42 cellular contexts compared by ENCODE assay signal in the genomic region with DNA sequence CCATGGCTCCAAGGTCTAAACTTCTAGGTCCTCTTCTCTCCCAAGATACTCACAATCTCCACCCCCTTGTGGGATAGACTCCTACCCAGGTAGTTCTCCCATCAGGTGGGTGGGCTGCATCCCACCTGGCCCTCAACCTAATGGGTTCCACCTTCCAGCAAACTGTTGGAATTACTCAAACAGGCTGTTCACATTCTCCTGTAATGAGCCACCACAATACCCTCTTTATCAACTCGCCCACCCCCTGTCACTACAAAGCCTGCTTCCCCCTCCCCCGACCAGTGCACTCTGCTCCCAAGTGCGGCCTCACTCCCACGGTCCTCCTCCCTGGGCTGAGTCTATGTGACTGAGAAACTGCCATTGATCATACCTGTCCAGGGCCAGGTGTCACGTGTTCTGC. TPM values are rescaled to one million over a fixed set of nuclear protein-coding genes. Genes with fewer than 3 reads are reported as not detected.
"Had no signal": no experiment of that assay in that cellular context is flagged by ENCODE, and none has a peak within 500 bp of the region (broad histone marks: within the 10 kb centered on the region; RNA-seq: fewer than 3 reads in every experiment).

No MANE protein-coding gene starts in this region.

- H3K4me1 ChIP-seq: adrenal gland, ascending aorta, body of pancreas, breast epithelium had no signal

- H3K27me3 Mint-ChIP-seq: activated naive CD8-positive, alpha-beta T cell treated with anti-CD3 and anti-CD28 coated beads, Interleukin-2, amount 10 ng/mL, durations not matched to agents 7 days and 5 days had no signal

- H3K4me3 ChIP-seq: adrenal gland, ascending aorta, body of pancreas, breast epithelium, cardiac muscle cell had no signal

- DNase-seq: activated effector memory CD4-positive, alpha-beta T cell treated with anti-CD3 and anti-CD28 coated beads, Interleukin-2, amount 50 U/mL, for 16 hours; activated effector memory CD4-positive, alpha-beta T cell treated with Interleukin-2 at 50 U/mL for 16 hours; activated gamma-delta T cell; activated gamma-delta T cell treated with Interleukin-2 at 50 U/mL for 16 hours; activated naive CD4-positive, alpha-beta T cell; activated naive CD4-positive, alpha-beta T cell treated with anti-CD3 and anti-CD28 coated beads for 36 hours; activated naive CD4-positive, alpha-beta T cell treated with anti-CD3 and anti-CD28 coated beads, Interleukin-2, amount 10 ng/mL, durations not matched to agents 7 days and 5 days; activated naive CD4-positive, alpha-beta T cell treated with anti-CD3 and anti-CD28 coated beads, Interleukin-2, amount 50 U/mL, for 16 hours; activated naive CD4-positive, alpha-beta T cell treated with Interleukin-2 at 50 U/mL for 16 hours; activated naive CD8-positive, alpha-beta T cell treated with anti-CD3 and anti-CD28 coated beads for 36 hours; activated naive CD8-positive, alpha-beta T cell treated with anti-CD3 and anti-CD28 coated beads, Interleukin-2, amount 10 ng/mL, durations not matched to agents 7 days and 5 days; activated naive CD8-positive, alpha-beta T cell treated with anti-CD3 and anti-CD28 coated beads, Interleukin-2, amount 50 U/mL, for 24 hours; activated T-cell treated with anti-CD3 and anti-CD28 coated beads, Interleukin-2, amount 50 U/mL, for 1 hour; activated T-cell treated with anti-CD3 and anti-CD28 coated beads, Interleukin-2, amount 50 U/mL, for 24 hours; activated T-cell treated with anti-CD3 and anti-CD28 coated beads, Interleukin-2, amount 50 U/mL, for 4 hours; activated T-cell treated with anti-CD3 and anti-CD28 coated beads, Interleukin-2, amount 50 U/mL, for 48 hours; activated T-cell treated with anti-CD3 and anti-CD28 coated beads, Interleukin-2, amount 50 U/mL, for 72 hours; adrenal gland; amniotic stem cell; amygdala; anterior cingulate cortex; aorta; body of pancreas; brain microvascular endothelial cell; caudate nucleus; central memory CD4-positive, alpha-beta T cell; cerebellar nuclear complex had no signal

- H3K27ac Mint-ChIP-seq: activated naive CD4-positive, alpha-beta T cell treated with anti-CD3 and anti-CD28 coated beads for 36 hours; activated naive CD4-positive, alpha-beta T cell treated with anti-CD3 and anti-CD28 coated beads, Interleukin-2, amount 10 ng/mL, durations not matched to agents 7 days and 5 days; activated naive CD4-positive, alpha-beta T cell treated with anti-CD3 and anti-CD28 coated beads, Interleukin-2, amount 50 U/mL, for 24 hours; activated naive CD4-positive, alpha-beta T cell treated with anti-CD3 and anti-CD28 coated beads, Interleukin-2, amount 50 U/mL, for 72 hours; activated naive CD8-positive, alpha-beta T cell; activated naive CD8-positive, alpha-beta T cell treated with anti-CD3 and anti-CD28 coated beads for 36 hours; activated naive CD8-positive, alpha-beta T cell treated with anti-CD3 and anti-CD28 coated beads, Interleukin-2, amount 10 ng/mL, durations not matched to agents 7 days and 5 days; activated naive CD8-positive, alpha-beta T cell treated with anti-CD3 and anti-CD28 coated beads, Interleukin-2, amount 50 U/mL, for 24 hours; activated T-cell treated with anti-CD3 and anti-CD28 coated beads, Interleukin-2, amount 50 U/mL, for 24 hours; activated T-cell treated with anti-CD3 and anti-CD28 coated beads, Interleukin-2, amount 50 U/mL, for 72 hours; activated T-helper 1 cell treated with anti-CD3 and anti-CD28 coated beads, Interleukin-12 subunit alpha, Interleukin-12 subunit beta, Interleukin-2, Interleukin-4 antibody, amounts not matched to agents 30 ng/mL and 10 ng/mL and 1 ng/mL, durations not matched to agents 14 hours and 24 hours and 36 hours; activated T-helper 17 cell treated with anti-CD3 and anti-CD28 coated beads, Interleukin-2, amount 50 U/mL, for 72 hours; activated T-helper 2 cell treated with anti-CD3 and anti-CD28 coated beads, Interferon-gamma antibody, Interleukin-2, Interleukin-4, amounts not matched to agents 10 μg/mL and 5 μg/mL and 100 μg/mL, durations not matched to agents 14 hours and 24 hours and 36 hours; brain had no signal

- H3K4me3 Mint-ChIP-seq: activated naive CD4-positive, alpha-beta T cell treated with anti-CD3 and anti-CD28 coated beads for 36 hours; activated naive CD4-positive, alpha-beta T cell treated with anti-CD3 and anti-CD28 coated beads, Interleukin-2, amount 10 ng/mL, durations not matched to agents 7 days and 5 days; activated naive CD4-positive, alpha-beta T cell treated with anti-CD3 and anti-CD28 coated beads, Interleukin-2, amount 50 U/mL, for 24 hours; activated naive CD8-positive, alpha-beta T cell; activated naive CD8-positive, alpha-beta T cell treated with anti-CD3 and anti-CD28 coated beads for 36 hours; activated naive CD8-positive, alpha-beta T cell treated with anti-CD3 and anti-CD28 coated beads, Interleukin-2, amount 10 ng/mL, durations not matched to agents 7 days and 5 days; activated naive CD8-positive, alpha-beta T cell treated with anti-CD3 and anti-CD28 coated beads, Interleukin-2, amount 50 U/mL, for 24 hours; activated T-cell treated with anti-CD3 and anti-CD28 coated beads, Interleukin-2, amount 50 U/mL, for 24 hours; activated T-cell treated with anti-CD3 and anti-CD28 coated beads, Interleukin-2, amount 50 U/mL, for 4 hours; activated T-cell treated with anti-CD3 and anti-CD28 coated beads, Interleukin-2, amount 50 U/mL, for 72 hours; activated T-helper 1 cell treated with anti-CD3 and anti-CD28 coated beads, Interleukin-12 subunit alpha, Interleukin-12 subunit beta, Interleukin-2, Interleukin-4 antibody, amounts not matched to agents 30 ng/mL and 10 ng/mL and 1 ng/mL, durations not matched to agents 14 hours and 24 hours and 36 hours; activated T-helper 17 cell treated with anti-CD3 and anti-CD28 coated beads, Interleukin-2, amount 50 U/mL, for 72 hours; brain; central memory CD8-positive, alpha-beta T cell had no signal

- H3K36me3 Mint-ChIP-seq: activated naive CD4-positive, alpha-beta T cell treated with anti-CD3 and anti-CD28 coated beads, Interleukin-2, amount 10 ng/mL, durations not matched to agents 7 days and 5 days; activated naive CD4-positive, alpha-beta T cell treated with anti-CD3 and anti-CD28 coated beads, Interleukin-2, amount 50 U/mL, for 24 hours; activated naive CD4-positive, alpha-beta T cell treated with anti-CD3 and anti-CD28 coated beads, Interleukin-2, amount 50 U/mL, for 72 hours; activated naive CD8-positive, alpha-beta T cell; activated naive CD8-positive, alpha-beta T cell treated with anti-CD3 and anti-CD28 coated beads for 36 hours; activated naive CD8-positive, alpha-beta T cell treated with anti-CD3 and anti-CD28 coated beads, Interleukin-2, amount 10 ng/mL, durations not matched to agents 7 days and 5 days; brain had no signal

- ATAC-seq: activated naive CD4-positive, alpha-beta T cell treated with anti-CD3 and anti-CD28 coated beads, Interleukin-2, amount 50 U/mL, for 72 hours; activated naive CD8-positive, alpha-beta T cell treated with anti-CD3 and anti-CD28 coated beads, Interleukin-2, amount 50 U/mL, for 24 hours; activated T-cell treated with anti-CD3 and anti-CD28 coated beads, Interleukin-2, amount 50 U/mL, for 4 hours; activated T-cell treated with anti-CD3 and anti-CD28 coated beads, Interleukin-2, amount 50 U/mL, for 72 hours; activated T-helper 17 cell treated with anti-CD3 and anti-CD28 coated beads, Interleukin-2, amount 50 U/mL, for 72 hours; body of pancreas had no signal

- H3K9me3 Mint-ChIP-seq: activated naive CD4-positive, alpha-beta T cell treated with anti-CD3 and anti-CD28 coated beads for 36 hours; activated naive CD4-positive, alpha-beta T cell treated with anti-CD3 and anti-CD28 coated beads, Interleukin-2, amount 10 ng/mL, durations not matched to agents 7 days and 5 days; activated naive CD4-positive, alpha-beta T cell treated with anti-CD3 and anti-CD28 coated beads, Interleukin-2, amount 50 U/mL, for 24 hours; activated naive CD4-positive, alpha-beta T cell treated with anti-CD3 and anti-CD28 coated beads, Interleukin-2, amount 50 U/mL, for 72 hours; activated naive CD8-positive, alpha-beta T cell treated with anti-CD3 and anti-CD28 coated beads for 36 hours; activated naive CD8-positive, alpha-beta T cell treated with anti-CD3 and anti-CD28 coated beads, Interleukin-2, amount 10 ng/mL, durations not matched to agents 7 days and 5 days; activated naive CD8-positive, alpha-beta T cell treated with anti-CD3 and anti-CD28 coated beads, Interleukin-2, amount 50 U/mL, for 24 hours; activated T-cell treated with anti-CD3 and anti-CD28 coated beads, Interleukin-2, amount 50 U/mL, for 24 hours; activated T-cell treated with anti-CD3 and anti-CD28 coated beads, Interleukin-2, amount 50 U/mL, for 4 hours; activated T-helper 1 cell treated with anti-CD3 and anti-CD28 coated beads, Interleukin-12 subunit alpha, Interleukin-12 subunit beta, Interleukin-2, Interleukin-4 antibody, amounts not matched to agents 30 ng/mL and 10 ng/mL and 1 ng/mL, durations not matched to agents 14 hours and 24 hours and 36 hours; activated T-helper 17 cell treated with anti-CD3 and anti-CD28 coated beads, Interleukin-2, amount 50 U/mL, for 72 hours; activated T-helper 2 cell treated with anti-CD3 and anti-CD28 coated beads, Interferon-gamma antibody, Interleukin-2, Interleukin-4, amounts not matched to agents 10 μg/mL and 5 μg/mL and 100 μg/mL, durations not matched to agents 14 hours and 24 hours and 36 hours; brain; central memory CD8-positive, alpha-beta T cell had no signal

- H3K4me1 Mint-ChIP-seq: activated naive CD4-positive, alpha-beta T cell treated with anti-CD3 and anti-CD28 coated beads, Interleukin-2, amount 10 ng/mL, durations not matched to agents 7 days and 5 days; activated naive CD4-positive, alpha-beta T cell treated with anti-CD3 and anti-CD28 coated beads, Interleukin-2, amount 50 U/mL, for 24 hours; activated naive CD8-positive, alpha-beta T cell treated with anti-CD3 and anti-CD28 coated beads for 36 hours; activated naive CD8-positive, alpha-beta T cell treated with anti-CD3 and anti-CD28 coated beads, Interleukin-2, amount 10 ng/mL, durations not matched to agents 7 days and 5 days; activated naive CD8-positive, alpha-beta T cell treated with anti-CD3 and anti-CD28 coated beads, Interleukin-2, amount 50 U/mL, for 24 hours; activated T-helper 17 cell treated with anti-CD3 and anti-CD28 coated beads, Interleukin-2, amount 50 U/mL, for 72 hours; brain; central memory CD8-positive, alpha-beta T cell had no signal

- H3K9me3 ChIP-seq: adrenal gland, ascending aorta, body of pancreas, breast epithelium had no signal

- H3K27ac ChIP-seq: adrenal gland, ascending aorta, body of pancreas, brain microvascular endothelial cell, breast epithelium, cardiac muscle cell had no signal

- H3K36me3 ChIP-seq: adrenal gland, ascending aorta, brain microvascular endothelial cell, breast epithelium, cardiac muscle cell had no signal

RNA-seq across cellular contexts. Expression of a gene that starts 10.4 kb away (rescaled TPM):
- total RNA-seq: activated naive CD4-positive, alpha-beta T cell treated with anti-CD3 and anti-CD28 coated beads for 36 hours; activated naive CD4-positive, alpha-beta T cell treated with anti-CD3 and anti-CD28 coated beads, Interleukin-2, amount 50 U/mL, for 72 hours; activated naive CD8-positive, alpha-beta T cell treated with anti-CD3 and anti-CD28 coated beads for 36 hours; activated naive CD8-positive, alpha-beta T cell treated with anti-CD3 and anti-CD28 coated beads, Interleukin-2, amount 10 ng/mL, durations not matched to agents 7 days and 5 days; activated T-cell treated with anti-CD3 and anti-CD28 coated beads, Interleukin-2, amount 50 U/mL, for 4 hours; activated T-cell treated with anti-CD3 and anti-CD28 coated beads, Interleukin-2, amount 50 U/mL, for 72 hours; activated T-helper 1 cell treated with anti-CD3 and anti-CD28 coated beads, Interleukin-12 subunit alpha, Interleukin-12 subunit beta, Interleukin-2, Interleukin-4 antibody, amounts not matched to agents 30 ng/mL and 10 ng/mL and 1 ng/mL, durations not matched to agents 14 hours and 24 hours and 36 hours; activated T-helper 17 cell treated with anti-CD3 and anti-CD28 coated beads, Interleukin-2, amount 50 U/mL, for 72 hours; activated T-helper 2 cell treated with anti-CD3 and anti-CD28 coated beads, Interferon-gamma antibody, Interleukin-2, Interleukin-4, amounts not matched to agents 10 μg/mL and 5 μg/mL and 100 μg/mL, durations not matched to agents 14 hours and 24 hours and 36 hours; adrenal gland; aorta; ascending aorta; astrocyte; body of pancreas; breast epithelium; bronchial epithelial cell; cardiac muscle cell; cardiac septum; chondrocyte had no signal
